13 cellular contexts compared by ENCODE assay signal in the genomic region with DNA sequence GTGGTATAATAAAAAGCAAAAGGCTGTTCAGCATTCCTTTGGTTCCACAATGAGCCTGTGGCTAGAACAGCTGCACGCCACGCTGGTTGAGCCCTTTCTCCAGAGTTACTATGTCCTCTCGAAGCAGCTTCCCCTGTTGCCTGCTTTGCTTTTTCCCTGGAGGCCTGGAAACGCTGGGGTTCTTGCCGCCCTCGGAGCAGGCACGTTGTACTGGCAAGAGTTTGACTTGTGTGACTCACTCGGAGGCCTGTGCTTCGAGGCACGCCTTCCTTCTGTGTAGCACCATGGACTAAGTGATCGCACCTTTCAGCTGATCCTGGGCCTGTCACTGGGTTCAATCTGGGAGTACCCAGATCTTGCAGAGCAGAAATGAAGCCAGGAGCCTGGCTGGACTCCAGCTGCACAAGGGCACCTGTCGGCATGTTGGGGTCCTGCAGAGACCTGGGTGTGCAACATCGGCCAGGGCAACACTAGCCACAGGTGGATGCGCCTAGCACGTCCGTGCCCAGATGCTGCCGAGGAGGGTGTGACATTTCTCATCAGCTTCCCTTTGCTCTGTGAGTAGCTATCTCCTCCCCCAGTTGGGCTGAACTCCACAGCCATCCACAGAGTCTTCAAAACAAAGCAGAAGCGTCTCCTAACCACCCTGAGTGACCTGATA. TPM values are rescaled to one million over a fixed set of nuclear protein-coding genes. Genes with fewer than 3 reads are reported as not detected.
DNase-seq lines count a peak whose midpoint lies in the region; ATAC-seq and TF ChIP-seq lines count a peak whose summit lies in the region.
"Had no signal": no experiment of that assay in that cellular context is flagged by ENCODE, and none has a peak within 500 bp of the region (broad histone marks: within the 10 kb centered on the region; RNA-seq: fewer than 3 reads in every experiment).

No MANE protein-coding gene starts in this region.

- H3K4ac ChIP-seq in trophoblast cell (ENCODE audit: low read depth, low read length): no peak overlapping the region

- no peak overlapping the region for H3K14ac ChIP-seq in trophoblast cell (ENCODE audit: low read length)

- no peaks in the 10 kb centered on the region for H3K36me3 ChIP-seq in trophoblast cell (ENCODE audit: control insufficient read depth in 1 of 2, insufficient read depth in 2 of 2, low read length in 2 of 2)

- H3K9me3 ChIP-seq in trophoblast cell (ENCODE audit: insufficient read depth, low read depth, low read length): peaks cover 2% of the 10 kb centered on the region

- H3K27ac ChIP-seq in dorsolateral prefrontal cortex (peak overlapping the region in 2 of 59 donors; percentile 6 to 26), trophoblast cell (ENCODE audit: low read depth, low read length) (no peak overlapping the region)

- peaks cover 10 to 18% of the 10 kb centered on the region in 2 experiments for H3K4me1 ChIP-seq in trophoblast cell (ENCODE audit: control insufficient read depth in 1 of 2, insufficient read depth in 2 of 2, low read length in 2 of 2)

- intact Hi-C loops in dorsolateral prefrontal cortex (cut with DNase I): loop anchor here in 1 of 2 donors (5.0 kb wide), 1 partner anchor 296 kb away; no protein-coding TSS in a partner anchor

- H3K4me3 ChIP-seq in dorsolateral prefrontal cortex: no peak overlapping the region
- no peak overlapping the region for H3K4me3 ChIP-seq in trophoblast cell (ENCODE audit: low read depth, low read length)

- H2BK12ac ChIP-seq in trophoblast cell (ENCODE audit: low read length): no peak overlapping the region

- no peak overlapping the region for H2AK5ac ChIP-seq in trophoblast cell (ENCODE audit: low read length)

- H4K8ac ChIP-seq in trophoblast cell (ENCODE audit: low read depth, low read length): no peak overlapping the region

- H4K12ac ChIP-seq in trophoblast cell (ENCODE audit: low read depth, low read length): no peak overlapping the region

- H3K79me1 ChIP-seq in trophoblast cell (ENCODE audit: low read length): no peaks in the 10 kb centered on the region

- no peak overlapping the region for H3K23ac ChIP-seq in trophoblast cell (ENCODE audit: low read length)

- no peak overlapping the region for H3K18ac ChIP-seq in trophoblast cell (ENCODE audit: low read length)

- no peak overlapping the region for H3K9ac ChIP-seq in trophoblast cell (ENCODE audit: low read length)

- no peaks in the 10 kb centered on the region for H3K79me2 ChIP-seq in trophoblast cell (ENCODE audit: control insufficient read depth, insufficient read depth, low read length, poor library complexity)

- ATAC-seq in HG03175 (IDR thresholded peaks at IDR 0.05; ENCODE audit: unreplicated experiment) (no peak), HG03342 (IDR thresholded peaks at IDR 0.05; ENCODE audit: unreplicated experiment) (no peak)
- ATAC-seq: activated naive CD8-positive, alpha-beta T cell treated with anti-CD3 and anti-CD28 coated beads, Interleukin-2, amount 50 U/mL, for 24 hours had no signal

- no peak overlapping the region for H4K91ac ChIP-seq in trophoblast cell (ENCODE audit: low read depth, low read length)

- H2BK5ac ChIP-seq in trophoblast cell (ENCODE audit: low read depth, low read length, poor library complexity): no peak overlapping the region

- no CpG with 5 or more reads among the region's 18 CpGs for WGBS in trophoblast cell (ENCODE audit: extremely low coverage, insufficient coverage, insufficient read length)

- no peak overlapping the region for H2BK120ac ChIP-seq in trophoblast cell (ENCODE audit: insufficient read depth, low read length, poor library complexity)

- TF ChIP-seq CTCF in dorsolateral prefrontal cortex (IDR thresholded peaks at IDR 0.05 in 54 of 56, conservative IDR thresholded peaks at IDR 0.05 in 2 of 56; ENCODE audit: low read depth in 1 of 56, partially characterized antibody in 56 of 56): no peak

- no peak overlapping the region for H2AFZ ChIP-seq in trophoblast cell (ENCODE audit: insufficient read depth, low read length, poor library complexity)

- no peak overlapping the region for H3K4me2 ChIP-seq in trophoblast cell (ENCODE audit: low read length)

- DNase-seq in NCI-H146 (lab: John Stamatoyannopoulos, UW) (peak; percentile 55), NCI-H146 treated with DMSO at 0.1 percent for 48 hours (lab: John Stamatoyannopoulos, UW; ENCODE audit: unreplicated experiment) (no peak), NCI-H1930 (lab: John Stamatoyannopoulos, UW) (peak; percentile 73 to 86), dorsolateral prefrontal cortex (peak in 6 of 10 donors; percentile 43 to 66 (median 52)), trophoblast cell (peak; percentile 35 to 60), NCI-H2227 (lab: John Stamatoyannopoulos, UW; ENCODE audit: unreplicated experiment) (no peak)
- DNase-seq: activated naive CD8-positive, alpha-beta T cell treated with anti-CD3 and anti-CD28 coated beads, Interleukin-2, amount 50 U/mL, for 24 hours; NCI-H526 treated with DMSO at 0.1 percent for 48 hours; stimulated activated CD4-positive, alpha-beta T cell treated with anti-CD3 and anti-CD28 coated beads, Interleukin-4, amount 100 ng/mL, for 4 hours had no signal

- H3K27me3 ChIP-seq in dorsolateral prefrontal cortex: peaks cover 0 to 34% (median 8%) of the 10 kb centered on the region in 45 donors
- H3K27me3 ChIP-seq in trophoblast cell (ENCODE audit: insufficient read depth, low read length): peaks cover 25% of the 10 kb centered on the region

RNA-seq across cellular contexts. Expression of a gene that starts 5.3 kb away (rescaled TPM):
- 1 to 10 TPM; 1.6 to 8.1 (median 3.9) TPM for total RNA-seq in dorsolateral prefrontal cortex
- polyA plus RNA-seq in trophoblast cell (2013): not detected in 2 replicates
- total RNA-seq: A172, kidney epithelial cell had no signal

Comparison
In these comparisons a context has a peak if more than half of its experiments do, and no peak if none do; other contexts are left out.
1. DNase-seq: peak in NCI-H146 (single experiment), NCI-H1930 (2 of 2), dorsolateral prefrontal cortex (6 of 10) and trophoblast cell (2 of 2); none in NCI-H146 treated with DMSO at 0.1 percent for 48 hours (single experiment) and NCI-H2227 (single experiment).